Comparison of ENCODE assay signal across 8 cellular contexts in the genomic region with DNA sequence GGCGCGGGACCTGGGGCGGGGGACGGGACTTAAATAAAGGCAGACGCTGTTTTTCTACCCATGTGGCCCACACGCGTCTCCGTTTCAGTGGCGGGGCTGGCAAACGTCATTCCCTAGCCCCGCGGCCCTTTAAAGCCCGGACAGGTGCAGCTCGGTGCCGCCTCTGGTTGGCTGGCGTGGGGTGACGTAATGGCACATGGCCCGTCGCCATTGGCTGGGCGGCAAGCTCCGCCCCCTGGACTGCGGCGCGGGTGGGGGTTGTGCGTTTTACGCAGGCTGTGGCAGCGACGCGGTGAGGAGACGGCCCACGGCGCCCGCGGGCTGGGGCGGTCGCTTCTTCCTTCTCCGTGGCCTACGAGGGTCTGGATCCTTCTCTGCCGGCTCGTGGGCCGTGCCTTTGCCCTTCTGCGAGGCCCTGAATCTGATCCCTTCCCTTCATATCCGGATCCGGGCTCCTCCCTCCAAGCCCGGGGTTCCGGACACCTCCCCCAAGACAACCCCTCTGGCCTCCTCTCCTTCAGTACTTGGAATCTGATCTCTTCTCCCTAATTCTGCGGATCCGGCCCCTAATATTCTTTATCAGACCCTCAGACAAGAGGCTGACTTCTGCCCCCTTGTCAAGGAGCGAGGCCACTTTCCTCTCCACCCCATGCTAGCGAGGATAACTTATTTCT. TPM values are rescaled to one million over a fixed set of nuclear protein-coding genes. Genes with fewer than 3 reads are reported as not detected.
DNase-seq lines count a peak whose midpoint lies in the region; ATAC-seq, FAIRE-seq and TF ChIP-seq lines count a peak whose summit lies in the region.

A gene with protein sequence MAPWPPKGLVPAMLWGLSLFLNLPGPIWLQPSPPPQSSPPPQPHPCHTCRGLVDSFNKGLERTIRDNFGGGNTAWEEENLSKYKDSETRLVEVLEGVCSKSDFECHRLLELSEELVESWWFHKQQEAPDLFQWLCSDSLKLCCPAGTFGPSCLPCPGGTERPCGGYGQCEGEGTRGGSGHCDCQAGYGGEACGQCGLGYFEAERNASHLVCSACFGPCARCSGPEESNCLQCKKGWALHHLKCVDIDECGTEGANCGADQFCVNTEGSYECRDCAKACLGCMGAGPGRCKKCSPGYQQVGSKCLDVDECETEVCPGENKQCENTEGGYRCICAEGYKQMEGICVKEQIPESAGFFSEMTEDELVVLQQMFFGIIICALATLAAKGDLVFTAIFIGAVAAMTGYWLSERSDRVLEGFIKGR (plus strand): TSS at position 274 of the 674 bp plus-strand sequence. CDS start 605 bp downstream, outside the sequence.

- peaks cover 40% of the 10 kb centered on the region for H3K4me1 Mint-ChIP-seq in dendritic cell treated with granulocyte-macrophage colony-stimulating factor and Interleukin-4, amounts not matched to agents 40 ng/mL and 50 ng/mL, for 4 days (ENCODE audit: low read depth)

- no peaks in the 10 kb centered on the region for H3K9me3 ChIP-seq in left lung

- H3K4me3 ChIP-seq in BJ (ENCODE audit: low read depth, low read length), result peak within 1 kb of the TSS; percentile 53
- peak within 1 kb of the TSS; percentile 79 to 89 for H3K4me3 ChIP-seq in left lung

- H3K36me3 ChIP-seq in BJ (ENCODE audit: control insufficient read depth, insufficient read depth, low read length), result peaks cover 11% of the 10 kb centered on the region
- H3K36me3 ChIP-seq in left lung, result peaks cover 0 to 25% of the 10 kb centered on the region in 2 donors

- H3K27me3 Mint-ChIP-seq in dendritic cell treated with granulocyte-macrophage colony-stimulating factor and Interleukin-4, amounts not matched to agents 40 ng/mL and 50 ng/mL, for 4 days, result no peaks in the 10 kb centered on the region

- peaks cover 8 to 38% of the 10 kb centered on the region in 2 donors for H3K4me1 ChIP-seq in left lung

- TF ChIP-seq CTCF in BJ (IDR thresholded peaks at IDR 0.05; ENCODE audit: insufficient read depth, low read depth, low read length) (no peak), left lung (IDR thresholded peaks at IDR 0.05) (no peak)

- H3K36me3 Mint-ChIP-seq in dendritic cell treated with granulocyte-macrophage colony-stimulating factor and Interleukin-4, amounts not matched to agents 40 ng/mL and 50 ng/mL, for 4 days (ENCODE audit: low read depth), result peaks cover 75% of the 10 kb centered on the region

- no peaks in the 10 kb centered on the region for H3K9me3 Mint-ChIP-seq in dendritic cell treated with granulocyte-macrophage colony-stimulating factor and Interleukin-4, amounts not matched to agents 40 ng/mL and 50 ng/mL, for 4 days

- POLR2A ChIA-PET in BJ (lab: Charles Lee), result interaction anchor here (0.6 to 0.9 kb wide), 5 partner anchors 8 to 289 kb away, joined by 3 to 4 read pairs (median 3); no protein-coding TSS in a partner anchor

- H3K27ac Mint-ChIP-seq in dendritic cell treated with granulocyte-macrophage colony-stimulating factor and Interleukin-4, amounts not matched to agents 40 ng/mL and 50 ng/mL, for 4 days, result peak within 1 kb of the TSS; percentile 99

- peak within 1 kb of the TSS; percentile 99 for H3K4me3 Mint-ChIP-seq in dendritic cell treated with granulocyte-macrophage colony-stimulating factor and Interleukin-4, amounts not matched to agents 40 ng/mL and 50 ng/mL, for 4 days

- H3K27me3 ChIP-seq in BJ (ENCODE audit: control insufficient read depth, insufficient read depth, low read length) (no peaks in the 10 kb centered on the region), left lung (no peaks in the 10 kb centered on the region)

- peak; percentile 94 for FAIRE-seq in GM19239 (lab: Jason Lieb, UNC)

- intact Hi-C loops in dendritic cell treated with granulocyte-macrophage colony-stimulating factor and Interleukin-4, amounts not matched to agents 40 ng/mL and 50 ng/mL, for 4 days (cut with micrococcal nuclease), result loop anchor here (2.0 to 10.0 kb wide), 5 partner anchors 13 to 291 kb away; a partner anchor contains a TSS
- intact Hi-C loops in left lung (cut with DNase I), result no loop called here

- ATAC-seq in HG03442 (IDR thresholded peaks at IDR 0.05; ENCODE audit: unreplicated experiment), result peak; percentile 83
- peak; percentile 94 for ATAC-seq in left lung

- CTCF ChIA-PET in BJ (lab: Yijun Ruan, JAX), result interaction anchor here (0.6 to 5.3 kb wide), 19 partner anchors 8 to 370 kb away, joined by 3 to 29 read pairs (median 5); a partner anchor contains a TSS

- peak within 1 kb of the TSS; percentile 87 to 88 for H3K27ac ChIP-seq in left lung

- peak; percentile 46 for DNase-seq in BJ (ENCODE audit: low read depth)
- peak; percentile 93 for DNase-seq in GM19239 (ENCODE audit: insufficient read length, low spot score)
- DNase-seq in NCI-H748 treated with DMSO at 0.1 percent for 48 hours (lab: John Stamatoyannopoulos, UW), result peak; percentile 78
- peak; percentile 97 for DNase-seq in activated CD4-positive, alpha-beta T cell treated with anti-CD3 and anti-CD28 coated beads, Interleukin-2, amount 50 U/mL, for 1 hour
- peak; percentile 96 to 97 for DNase-seq in left lung
- peak; percentile 97 for DNase-seq in stimulated activated CD4-positive, alpha-beta T cell treated with anti-CD3 and anti-CD28 coated beads, Interleukin-2, amount 100 ng/mL, for 4 hours (ENCODE audit: low read depth)

RNA-seq across cellular contexts. Expression of the gene that starts here (rescaled TPM):
- 22.5 and 30.3 TPM in 2 replicates for polyA plus RNA-seq in BJ (2011; rRNA removed)
- polyA minus RNA-seq in BJ (2011; rRNA and poly(A)+ RNA removed), result 6.2 and 12.8 TPM in 2 replicates
- 10 to 100 TPM; 29.9 to 56.8 TPM for total RNA-seq in left lung

Comparison
In these comparisons a context has a peak if more than half of its experiments do, and no peak if none do; other contexts are left out.
1. Peak in every context shown above with its lines: DNase-seq, ATAC-seq, H3K4me3 ChIP-seq and H3K27ac ChIP-seq.
2. DNase-seq: peak in every context shown above with its lines; median percentile 97 in activated CD4-positive, alpha-beta T cell treated with anti-CD3 and anti-CD28 coated beads, Interleukin-2, amount 50 U/mL, for 1 hour; 97 in stimulated activated CD4-positive, alpha-beta T cell treated with anti-CD3 and anti-CD28 coated beads, Interleukin-2, amount 100 ng/mL, for 4 hours; 96 in left lung; 93 in GM19239; 78 in NCI-H748 treated with DMSO at 0.1 percent for 48 hours; 46 in BJ.